17 cellular contexts compared by ENCODE assay signal in genomic region chr3:40588406-40588805, GRCh38.
DNase-seq lines count a peak whose midpoint lies in the region; ATAC-seq, FAIRE-seq and TF ChIP-seq lines count a peak whose summit lies in the region.
"Had no signal": no experiment of that assay in that cellular context is flagged by ENCODE, and none has a peak within 500 bp of the region (broad histone marks: within the 10 kb centered on the region; RNA-seq: fewer than 3 reads in every experiment).

No MANE protein-coding gene starts in this region.

- DNase-seq in NCI-H2107 treated with DMSO at 0.1 percent for 48 hours (lab: John Stamatoyannopoulos, UW; ENCODE audit: unreplicated experiment) (peak; percentile 31), NCI-H2107 (lab: John Stamatoyannopoulos, UW) (no peak), bronchial epithelial cell (ENCODE audit: low read depth) (peak; percentile 48), neural progenitor cell (ENCODE audit: low spot score) (peak; percentile 7), HAP-1 (ENCODE audit: low spot score in 2 of 2) (no peak), HEK293T (ENCODE audit: extremely low spot score) (no peak)
- DNase-seq: activated effector memory CD4-positive, alpha-beta T cell treated with anti-CD3 and anti-CD28 coated beads, Interleukin-2, amount 50 U/mL, for 16 hours; CD4-positive, CD25-positive, alpha-beta regulatory T cell; dermis blood vessel endothelial cell; NCI-H524 treated with DMSO at 0.1 percent for 48 hours; SHP77 treated with DMSO at 0.1 percent for 48 hours had no signal

- POLR2A ChIA-PET in HEK293T (lab: Yijun Ruan, JAX): no interaction called here

- no peak overlapping the region for H2AFZ ChIP-seq in Loucy (ENCODE audit: low read length)
- H2AFZ ChIP-seq in neural progenitor cell (replicated peaks): no peak overlapping the region

- H3K27me3 ChIP-seq in Loucy (ENCODE audit: insufficient read depth, low read length, poor library complexity, severe bottlenecking): peaks cover 40% of the 10 kb centered on the region
- H3K27me3 ChIP-seq in bronchial epithelial cell (ENCODE audit: control insufficient read depth, insufficient read depth, low read length): no peaks in the 10 kb centered on the region
- no peaks in the 10 kb centered on the region for H3K27me3 ChIP-seq in neural progenitor cell
- peaks cover 2% of the 10 kb centered on the region; the same call in 1 of the 2 replicates for H3K27me3 ChIP-seq in HAP-1 (ENCODE audit: low read depth)

- H3K4me1 ChIP-seq in Loucy (ENCODE audit: insufficient read depth, low read length, poor library complexity, severe bottlenecking) (peaks cover 15% of the 10 kb centered on the region), neural progenitor cell (peaks cover 16% of the 10 kb centered on the region), HAP-1 (no peaks in the 10 kb centered on the region)

- no peak overlapping the region for H3K4me3 Mint-ChIP-seq in neural progenitor cell
- H3K4me3 Mint-ChIP-seq: CD4-positive, CD25-positive, alpha-beta regulatory T cell; stimulated activated effector memory CD8-positive, alpha-beta T cell treated with anti-CD3 and anti-CD28 coated beads, Interleukin-12 subunit alpha, Interleukin-12 subunit beta, amount 100 ng/mL, for 72 hours had no signal

- no peak for ATAC-seq in GM19351 (IDR thresholded peaks at IDR 0.05; ENCODE audit: unreplicated experiment)
- ATAC-seq: stimulated activated effector memory CD8-positive, alpha-beta T cell treated with anti-CD3 and anti-CD28 coated beads, Interleukin-12 subunit alpha, Interleukin-12 subunit beta, amount 100 ng/mL, for 72 hours had no signal

- H3K9me3 Mint-ChIP-seq in neural progenitor cell: no peaks in the 10 kb centered on the region
- H3K9me3 Mint-ChIP-seq: CD4-positive, CD25-positive, alpha-beta regulatory T cell; stimulated activated effector memory CD8-positive, alpha-beta T cell treated with anti-CD3 and anti-CD28 coated beads, Interleukin-12 subunit alpha, Interleukin-12 subunit beta, amount 100 ng/mL, for 72 hours had no signal

- 0 out of 2 replicates have a peak, but pooled peaks have one; percentile 13 for TF ChIP-seq CTCF in Loucy (conservative IDR thresholded peaks at IDR 0.05; ENCODE audit: low read length)
- TF ChIP-seq CTCF in bronchial epithelial cell (IDR thresholded peaks at IDR 0.05; ENCODE audit: insufficient read depth, low read length, severe bottlenecking): peak; percentile 56
- no peak for TF ChIP-seq CTCF in neural progenitor cell (IDR thresholded peaks at IDR 0.05)

- no peaks in the 10 kb centered on the region for H3K9me2 ChIP-seq in Loucy (replicated peaks; ENCODE audit: low read depth, low read length)

- FAIRE-seq in bronchial epithelial cell (lab: Jason Lieb, UNC): peak; percentile 93
- FAIRE-seq: A204.1, astrocyte, GM19239 had no signal

- H3K27ac Mint-ChIP-seq in neural progenitor cell: no peak overlapping the region
- H3K27ac Mint-ChIP-seq: CD4-positive, CD25-positive, alpha-beta regulatory T cell; stimulated activated effector memory CD8-positive, alpha-beta T cell treated with anti-CD3 and anti-CD28 coated beads, Interleukin-12 subunit alpha, Interleukin-12 subunit beta, amount 100 ng/mL, for 72 hours had no signal

- H4K20me1 ChIP-seq in Loucy (ENCODE audit: insufficient read depth, low read length, poor library complexity, severe bottlenecking) (no peaks in the 10 kb centered on the region), neural progenitor cell (ENCODE audit: low read depth) (no peaks in the 10 kb centered on the region)

- no peaks in the 10 kb centered on the region for H3K36me3 Mint-ChIP-seq in neural progenitor cell
- H3K36me3 Mint-ChIP-seq: CD4-positive, CD25-positive, alpha-beta regulatory T cell; stimulated activated effector memory CD8-positive, alpha-beta T cell treated with anti-CD3 and anti-CD28 coated beads, Interleukin-12 subunit alpha, Interleukin-12 subunit beta, amount 100 ng/mL, for 72 hours had no signal

- H3K9ac ChIP-seq in Loucy (ENCODE audit: low read depth, low read length, poor library complexity, severe bottlenecking) (no peak overlapping the region), neural progenitor cell (no peak overlapping the region)

- H3K27ac ChIP-seq in neural progenitor cell: no peak overlapping the region

- CTCF ChIA-PET in HEK293T (lab: Yijun Ruan, JAX): no interaction called here

- H3K9me3 ChIP-seq in Loucy (ENCODE audit: insufficient read depth, low read depth, low read length): no peaks in the 10 kb centered on the region
- H3K9me3 ChIP-seq in neural progenitor cell (ENCODE audit: low read depth): no peaks in the 10 kb centered on the region
- no peaks in the 10 kb centered on the region for H3K9me3 ChIP-seq in HAP-1

- H3K36me3 ChIP-seq in Loucy (ENCODE audit: insufficient read depth, low read length) (no peaks in the 10 kb centered on the region), bronchial epithelial cell (ENCODE audit: control insufficient read depth, insufficient read depth, low read length) (no peaks in the 10 kb centered on the region), neural progenitor cell (no peaks in the 10 kb centered on the region), HAP-1 (replicated peaks) (no peaks in the 10 kb centered on the region)

- H3K4me1 Mint-ChIP-seq in neural progenitor cell: peaks cover 38% of the 10 kb centered on the region
- H3K4me1 Mint-ChIP-seq: CD4-positive, CD25-positive, alpha-beta regulatory T cell had no signal

- in situ Hi-C loops in HAP-1 (cut with MboI; ENCODE audit: low sequenced_read_pairs): loop anchor here (25.0 kb wide), 1 partner anchor 251 kb away; no protein-coding TSS in a partner anchor

- H3F3A ChIP-seq in Loucy (ENCODE audit: low read depth): no peaks in the 10 kb centered on the region
- H3F3A ChIP-seq in neural progenitor cell (ENCODE audit: low read depth): peaks cover 7% of the 10 kb centered on the region

- H3K79me2 ChIP-seq in Loucy (ENCODE audit: insufficient read depth, low read length) (no peaks in the 10 kb centered on the region), neural progenitor cell (ENCODE audit: low read depth) (no peaks in the 10 kb centered on the region)

- peaks cover 11% of the 10 kb centered on the region for H3K27me3 Mint-ChIP-seq in neural progenitor cell (ENCODE audit: insufficient read depth, low read depth)

- H3K4me2 ChIP-seq in Loucy (ENCODE audit: low read depth, low read length, poor library complexity, severe bottlenecking) (no peak overlapping the region), neural progenitor cell (no peak overlapping the region)

- H3K4me3 ChIP-seq in Loucy (ENCODE audit: low read length, poor library complexity, severe bottlenecking): no peak overlapping the region
- H3K4me3 ChIP-seq in bronchial epithelial cell (ENCODE audit: low read depth, low read length): no peak overlapping the region
- H3K4me3 ChIP-seq in neural progenitor cell: no peak overlapping the region
- H3K4me3 ChIP-seq in HAP-1: no peak overlapping the region

TF ChIP-seq in HEK293T, 16 proteins besides CTCF, POLR2A, EP300 and RAD21:
- TF ChIP-seq ARNT (IDR thresholded peaks at IDR 0.05) (no peak), NFRKB (IDR thresholded peaks at IDR 0.05) (no peak), FOXM1 (IDR thresholded peaks at IDR 0.05; ENCODE audit: borderline replicate concordance) (no peak), TARDBP (IDR thresholded peaks at IDR 0.05) (no peak), BHLHE40 (IDR thresholded peaks at IDR 0.05; ENCODE audit: borderline replicate concordance) (no peak)

Comparison
In these comparisons a context has a peak if more than half of its experiments do, and no peak if none do; other contexts are left out.
1. DNase-seq: peak in NCI-H2107 treated with DMSO at 0.1 percent for 48 hours (single experiment), bronchial epithelial cell (single experiment) and neural progenitor cell (single experiment); none in NCI-H2107 (single experiment), HAP-1 (0 of 2) and HEK293T (single experiment).